ENCODE assay signal across 10 cellular contexts in the genomic region with DNA sequence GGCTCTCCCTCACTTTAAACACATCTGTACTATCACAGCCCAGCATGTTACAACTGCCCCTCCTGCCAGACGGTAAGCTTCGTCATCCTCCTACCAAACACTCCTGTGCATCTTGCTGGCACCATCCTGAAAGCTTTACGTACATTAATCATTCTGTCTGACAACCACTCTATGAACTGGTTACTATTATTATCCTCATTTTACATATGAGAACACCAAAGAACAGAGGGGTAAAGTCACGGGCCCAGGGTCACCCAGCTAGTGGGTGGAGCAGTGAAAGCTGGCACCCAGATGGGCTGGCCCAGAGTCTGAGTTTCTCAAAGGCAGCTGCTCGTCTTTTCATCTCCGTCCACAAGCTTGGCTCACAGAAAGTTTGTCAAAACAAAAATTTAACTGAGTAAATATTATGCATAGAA. TPM values are rescaled to one million over a fixed set of nuclear protein-coding genes. Genes with fewer than 3 reads are reported as not detected.
DNase-seq lines count a peak whose midpoint lies in the region; ATAC-seq and TF ChIP-seq lines count a peak whose summit lies in the region.
"Had no signal": no experiment of that assay in that cellular context is flagged by ENCODE, and none has a peak within 500 bp of the region (broad histone marks: within the 10 kb centered on the region; RNA-seq: fewer than 3 reads in every experiment).

No MANE protein-coding gene starts in this region.

- 0 out of 2 replicates have a peak overlapping the region, but pooled peaks have one; percentile 17 for H3K14ac ChIP-seq in IMR-90 (replicated peaks; ENCODE audit: low read depth, low read length)

- CTCF ChIA-PET in IMR-90 (lab: Yijun Ruan, JAX) = no interaction called here

- no peak for TF ChIP-seq POLR2A in IMR-90 (IDR thresholded peaks at IDR 0.05; ENCODE audit: low read depth, low read length)

- no peak overlapping the region for H3K4me2 ChIP-seq in IMR-90 (ENCODE audit: low read depth, low read length)
- no peak overlapping the region for H3K4me2 ChIP-seq in fibroblast of lung (ENCODE audit: extremely low read depth, insufficient read depth, low read length)

- H3K36me3 ChIP-seq in IMR-90 (ENCODE audit: control insufficient read depth, insufficient read depth, low read length) (no peaks in the 10 kb centered on the region), fibroblast of lung (ENCODE audit: control insufficient read depth, insufficient read depth, low read length) (no peaks in the 10 kb centered on the region)
- H3K36me3 ChIP-seq: ascending aorta had no signal

- TF ChIP-seq RAD21 in IMR-90 (IDR thresholded peaks at IDR 0.05; ENCODE audit: low read length) = no peak

- H2AFZ ChIP-seq in IMR-90 (replicated peaks; ENCODE audit: low read length, poor library complexity) (peak overlapping the region; percentile 59), fibroblast of lung (ENCODE audit: low read length) (no peak overlapping the region)

- in situ Hi-C loops in IMR-90 (cut with MboI; ENCODE audit: low sequenced_read_pairs) = no loop called here

- H2AK5ac ChIP-seq in IMR-90 (ENCODE audit: low read depth, low read length) = peak overlapping the region; percentile 77

- no peak overlapping the region for H3K4me3 ChIP-seq in IMR-90 (ENCODE audit: insufficient read depth, low read depth, low read length)
- H3K4me3 ChIP-seq in fibroblast of lung (replicated peaks in 1 of 4; ENCODE audit: control extremely low read depth in 1 of 4, insufficient read depth in 1 of 4, low read depth in 3 of 4, low read length in 4 of 4) = no peak overlapping the region
- H3K4me3 ChIP-seq in skin epidermis = no peak overlapping the region
- H3K4me3 ChIP-seq: ascending aorta had no signal

- no peak for TF ChIP-seq CTCF in IMR-90 (conservative IDR thresholded peaks at IDR 0.05; ENCODE audit: low read depth, low read length)
- no peak for TF ChIP-seq CTCF in VCaP (conservative IDR thresholded peaks at IDR 0.05)
- no peak for TF ChIP-seq CTCF in fibroblast of lung (conservative IDR thresholded peaks at IDR 0.05 in 1 of 2, IDR thresholded peaks at IDR 0.05 in 1 of 2; ENCODE audit: low read depth in 1 of 2, low read length in 2 of 2)

- no peaks in the 10 kb centered on the region for H3K27me3 ChIP-seq in IMR-90 (ENCODE audit: control insufficient read depth, insufficient read depth, low read length)
- H3K27me3 ChIP-seq in fibroblast of lung (ENCODE audit: control insufficient read depth, insufficient read depth, low read length) = no peaks in the 10 kb centered on the region
- H3K27me3 ChIP-seq: ascending aorta had no signal

- no TSS peak for BruUV-seq in IMR-90 (replicated peaks; lab: Mats Ljungman, UMichigan)

- H3K4ac ChIP-seq in IMR-90 (ENCODE audit: low read depth, low read length) = peak overlapping the region; percentile 58

- H3K18ac ChIP-seq in IMR-90 (ENCODE audit: low read depth, low read length) = no peak overlapping the region

- peak overlapping the region; percentile 57 for H2BK20ac ChIP-seq in IMR-90 (ENCODE audit: low read depth, low read length)

- H4K91ac ChIP-seq in IMR-90 (ENCODE audit: insufficient read depth, low read depth, low read length) = peak overlapping the region; percentile 44; the same call in 1 of the 2 replicates

- H3K23ac ChIP-seq in IMR-90 (ENCODE audit: low read depth, low read length) = no peak overlapping the region

- intact Hi-C loops in IMR-90 (cut with micrococcal nuclease) = no loop called here

- 36% methylated on average over 2 of the region's 6 CpGs; no CpG with 5 or more reads in 1 of the 2 experiments for WGBS in IMR-90 (ENCODE audit: extremely low coverage in 2 of 2, insufficient read length in 1 of 2), 2 experiments

- no peak overlapping the region; the same call in 1 of the 2 replicates for H4K5ac ChIP-seq in IMR-90 (ENCODE audit: low read depth, low read length)

- POLR2A ChIA-PET in IMR-90 (lab: Charles Lee; ENCODE audit: unreplicated experiment) = no interaction called here

- peak overlapping the region; percentile 83; the same call in 2 of the 3 replicates for H2BK15ac ChIP-seq in IMR-90 (ENCODE audit: low read depth, low read length)

- H4K8ac ChIP-seq in IMR-90 (ENCODE audit: low read depth in 2 of 2, low read length in 2 of 2) = peak overlapping the region; percentile 28 to 43; a peak in 2 of 4 replicates

- H3K4me1 ChIP-seq in IMR-90 (ENCODE audit: control insufficient read depth, insufficient read depth, low read length) = peaks cover 25% of the 10 kb centered on the region
- H3K4me1 ChIP-seq in fibroblast of lung (ENCODE audit: control insufficient read depth, extremely low read depth, insufficient read depth, low read length) = peaks cover 13% of the 10 kb centered on the region

- DNase-seq in IMR-90 (peak; percentile 51), fibroblast of lung (ENCODE audit: low read depth in 2 of 2) (peak; percentile 37 to 75), mesenteric fat pad (ENCODE audit: low spot score) (no peak), DMS79 (lab: John Stamatoyannopoulos, UW) (no peak), germinal center (ENCODE audit: low spot score) (no peak)
- DNase-seq: foreskin melanocyte, NCI-H510A had no signal

- dilution Hi-C loops in IMR-90 (cut with HindIII; ENCODE audit: low sequenced_read_pairs, unreplicated experiment) = no loop called here

- H3K9me3 ChIP-seq in IMR-90 (ENCODE audit: control insufficient read depth, insufficient read depth, low read length) (no peaks in the 10 kb centered on the region), fibroblast of lung (ENCODE audit: control insufficient read depth, insufficient read depth, low read depth, low read length) (no peaks in the 10 kb centered on the region)
- H3K9me3 ChIP-seq: ascending aorta had no signal

- peaks cover 0 to 20% of the 10 kb centered on the region in 2 experiments; a peak in 2 of 4 replicates for H3K79me1 ChIP-seq in IMR-90 (ENCODE audit: low read depth in 1 of 2, low read length in 2 of 2)

- H4K20me1 ChIP-seq in IMR-90 (ENCODE audit: insufficient read depth, low read length) (no peaks in the 10 kb centered on the region), fibroblast of lung (ENCODE audit: control insufficient read depth, extremely low read depth, insufficient read depth, low read length) (no peaks in the 10 kb centered on the region)

- H3K9ac ChIP-seq in IMR-90 (ENCODE audit: low read depth, low read length) (no peak overlapping the region), fibroblast of lung (ENCODE audit: insufficient read depth, low read length) (no peak overlapping the region)

- no peak overlapping the region for H2AK9ac ChIP-seq in IMR-90 (replicated peaks; ENCODE audit: low read depth, low read length, poor library complexity)

- H3K27ac ChIP-seq in IMR-90 (ENCODE audit: insufficient read depth, low read length) = no peak overlapping the region
- peak overlapping the region; percentile 35; the same call in 1 of the 2 replicates for H3K27ac ChIP-seq in VCaP
- no peak overlapping the region for H3K27ac ChIP-seq in fibroblast of lung (ENCODE audit: insufficient read depth, low read length)
- peak overlapping the region in 12 of 21 experiments; percentile 11 to 82 (median 61) for H3K27ac ChIP-seq in skin epidermis
- H3K27ac ChIP-seq: ascending aorta had no signal

- H2BK5ac ChIP-seq in IMR-90 (ENCODE audit: low read depth, low read length, poor library complexity, severe bottlenecking) = no peak overlapping the region

- H3K56ac ChIP-seq in IMR-90 (ENCODE audit: extremely low read depth, insufficient read depth, low read length) = no peak overlapping the region

- peaks cover 23% of the 10 kb centered on the region for H3K9me1 ChIP-seq in IMR-90 (ENCODE audit: insufficient read depth, low read length)

- H3K79me2 ChIP-seq in fibroblast of lung (ENCODE audit: control insufficient read depth, insufficient read depth, low read length) = no peaks in the 10 kb centered on the region

- H2BK120ac ChIP-seq in IMR-90 (ENCODE audit: low read depth, low read length) = peak overlapping the region; percentile 68

- ATAC-seq in IMR-90 (ENCODE audit: low read depth) = peak; percentile 9

TF ChIP-seq in IMR-90, 13 proteins besides CTCF, POLR2A, EP300 and RAD21:
- TF ChIP-seq, protein P1, sequence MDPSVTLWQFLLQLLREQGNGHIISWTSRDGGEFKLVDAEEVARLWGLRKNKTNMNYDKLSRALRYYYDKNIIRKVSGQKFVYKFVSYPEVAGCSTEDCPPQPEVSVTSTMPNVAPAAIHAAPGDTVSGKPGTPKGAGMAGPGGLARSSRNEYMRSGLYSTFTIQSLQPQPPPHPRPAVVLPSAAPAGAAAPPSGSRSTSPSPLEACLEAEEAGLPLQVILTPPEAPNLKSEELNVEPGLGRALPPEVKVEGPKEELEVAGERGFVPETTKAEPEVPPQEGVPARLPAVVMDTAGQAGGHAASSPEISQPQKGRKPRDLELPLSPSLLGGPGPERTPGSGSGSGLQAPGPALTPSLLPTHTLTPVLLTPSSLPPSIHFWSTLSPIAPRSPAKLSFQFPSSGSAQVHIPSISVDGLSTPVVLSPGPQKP (IDR thresholded peaks at IDR 0.05; ENCODE audit: borderline replicate concordance, low read depth, low read length) = no peak

RNA-seq across cellular contexts. Expression of a gene that starts 9.6 kb away (rescaled TPM):
- total RNA-seq in IMR-90 (2012; rRNA removed) = 3.9 and 6.1 TPM in 2 replicates
- polyA plus RNA-seq in IMR-90 (2012; rRNA removed) = 10.3 TPM in 2 replicates
- polyA plus RNA-seq in IMR-90 (2012; cell fraction: cytosol; rRNA removed) = 2.1 and 4.1 TPM in 2 replicates
- polyA plus RNA-seq in IMR-90 (2012; cell fraction: nucleus; rRNA removed; ENCODE audit: low replicate concordance) = 109 and 145 TPM in 2 replicates
- 24.9 and 29.9 TPM in 2 replicates for total RNA-seq in fibroblast of lung
- 4.4 and 4.8 TPM in 2 replicates for polyA plus RNA-seq in fibroblast of lung
- polyA plus RNA-seq in fibroblast of lung (2012) = 3.2 and 5.1 TPM in 2 replicates
- 24.8 and 39.5 TPM in 2 replicates for polyA minus RNA-seq in fibroblast of lung (ENCODE audit: low replicate concordance)
- 54.1 TPM for total RNA-seq in mesenteric fat pad

RNA-seq across cellular contexts. Expression of a gene that starts 29.8 kb away (rescaled TPM):
- 18.3 and 24.2 TPM in 2 replicates for total RNA-seq in IMR-90 (2012; rRNA removed)
- polyA plus RNA-seq in IMR-90 (2012; rRNA removed) = 25.9 and 29.5 TPM in 2 replicates
- polyA plus RNA-seq in IMR-90 (2012; cell fraction: cytosol; rRNA removed) = 31.9 and 44.3 TPM in 2 replicates
- polyA plus RNA-seq in IMR-90 (2012; cell fraction: nucleus; rRNA removed; ENCODE audit: low replicate concordance) = 60.3 and 64.4 TPM in 2 replicates
- total RNA-seq in fibroblast of lung = 20.5 and 26.3 TPM in 2 replicates
- 8.8 and 18.5 TPM in 2 replicates for polyA plus RNA-seq in fibroblast of lung
- polyA plus RNA-seq in fibroblast of lung (2012) = 13.1 and 24.4 TPM in 2 replicates
- 4.9 and 10.7 TPM in 2 replicates for polyA minus RNA-seq in fibroblast of lung (ENCODE audit: low replicate concordance)
- 101 TPM for total RNA-seq in mesenteric fat pad

Comparison
In these comparisons a context has a peak if more than half of its experiments do, and no peak if none do; other contexts are left out.
1. DNase-seq: peak in IMR-90 (single experiment) and fibroblast of lung (2 of 2); none in mesenteric fat pad (single experiment), DMS79 (single experiment) and germinal center (single experiment).
2. H3K27ac ChIP-seq: peak in VCaP (single experiment) and skin epidermis (12 of 21); none in IMR-90 (single experiment) and fibroblast of lung (single experiment).